In the genomic region with DNA sequence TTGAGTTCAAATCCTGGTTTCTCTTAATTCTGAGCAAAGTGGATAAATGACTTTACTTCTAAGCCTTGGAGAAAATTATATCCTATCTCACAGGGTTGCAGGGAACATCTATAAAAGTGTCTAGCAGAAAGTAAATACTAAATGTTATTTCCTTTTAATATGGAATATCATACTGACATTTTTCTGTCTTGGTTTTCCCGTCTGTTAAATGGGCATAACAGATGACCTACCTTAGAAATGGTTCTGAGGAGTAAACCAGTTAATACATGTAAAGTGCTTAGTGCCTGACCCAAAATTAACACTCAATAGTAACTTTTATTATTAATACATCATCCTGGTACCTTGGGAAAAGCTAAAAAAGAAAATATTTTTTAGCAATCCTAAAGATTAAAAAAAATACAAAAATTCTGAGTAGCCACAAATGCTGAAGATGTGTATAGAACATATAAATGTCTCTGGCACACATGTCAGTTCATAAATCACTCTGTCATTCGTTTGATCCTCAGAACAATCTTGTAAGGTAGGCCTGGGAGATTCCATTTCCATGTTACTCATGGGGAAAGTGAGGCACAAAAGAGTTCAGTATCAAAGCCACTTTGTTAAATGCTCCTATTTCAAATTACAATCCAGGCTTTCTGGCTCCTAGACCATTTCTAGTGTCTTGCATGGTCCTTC, we compare ENCODE assay signal across 9 cellular contexts. TPM values are rescaled to one million over a fixed set of nuclear protein-coding genes. Genes with fewer than 3 reads are reported as not detected.
DNase-seq lines count a peak whose midpoint lies in the region; ATAC-seq, FAIRE-seq and TF ChIP-seq lines count a peak whose summit lies in the region.
"Had no signal": no experiment of that assay in that cellular context is flagged by ENCODE, and none has a peak within 500 bp of the region (broad histone marks: within the 10 kb centered on the region; RNA-seq: fewer than 3 reads in every experiment).

No MANE protein-coding gene starts in this region.

- H3K79me2 ChIP-seq in OCI-LY3 (ENCODE audit: low read length), result peaks cover 38% of the 10 kb centered on the region
- H3K79me2 ChIP-seq in H1 (ENCODE audit: control insufficient read depth in 1 of 2, insufficient read depth in 2 of 2, low read length in 2 of 2), result peaks cover 10 to 35% of the 10 kb centered on the region in 2 experiments
- peaks cover 56% of the 10 kb centered on the region for H3K79me2 ChIP-seq in osteoblast (ENCODE audit: insufficient read depth, low read length)

- no peak overlapping the region for H3K27ac ChIP-seq in OCI-LY3 (ENCODE audit: low read length)
- H3K27ac ChIP-seq in H1 (ENCODE audit: low read depth, low read length), result no peak overlapping the region
- H3K27ac ChIP-seq in osteoblast (ENCODE audit: low read depth, low read length), result no peak overlapping the region

- H2BK120ac ChIP-seq in H1 (replicated peaks; ENCODE audit: low read depth, low read length), result no peak overlapping the region

- H3K23ac ChIP-seq in H1 (ENCODE audit: insufficient read length), result no peak overlapping the region

- no peaks in the 10 kb centered on the region for H3K9me3 ChIP-seq in OCI-LY3 (ENCODE audit: insufficient read depth, low read length)
- no peaks in the 10 kb centered on the region for H3K9me3 ChIP-seq in H1 (ENCODE audit: insufficient read depth in 2 of 2, low read depth in 1 of 2, low read length in 1 of 2)
- H3K9me3 ChIP-seq in osteoblast (ENCODE audit: low read depth, low read length), result no peaks in the 10 kb centered on the region

- TF ChIP-seq CTCF in GM06990 (IDR thresholded peaks at IDR 0.05; ENCODE audit: insufficient read depth, low read length, poor library complexity, severe bottlenecking) (no peak), OCI-LY3 (IDR thresholded peaks at IDR 0.05; ENCODE audit: low read depth, low read length) (no peak), H1 (IDR thresholded peaks at IDR 0.05; ENCODE audit: control extremely low read depth in 1 of 3, insufficient read depth in 1 of 3, low read depth in 1 of 3, low read length in 3 of 3) (no peak), osteoblast (IDR thresholded peaks at IDR 0.05; ENCODE audit: extremely low read depth, low read depth, low read length) (no peak)

- 75% methylated on average over 2 of the region's 2 CpGs; no CpG with 5 or more reads in 1 of the 2 experiments for WGBS in H1 (ENCODE audit: extremely low coverage in 1 of 2, insufficient coverage in 1 of 2, insufficient read length in 1 of 2, insufficient replicate concordance in 2 of 2, low coverage in 1 of 2, low lambda C conversion rate in 2 of 2, missing lambda C conversion rate in 1 of 2), 2 experiments

- DNase-seq in GM06990 (ENCODE audit: extremely low read depth, insufficient read length) (no peak), H1 (ENCODE audit: low read depth in 1 of 2, low spot score in 2 of 2) (no peak), osteoblast (ENCODE audit: insufficient read length, low spot score, missing footprints) (no peak), NAMALWA (ENCODE audit: low spot score) (no peak), OCI-M2 (lab: John Stamatoyannopoulos, UW; ENCODE audit: unreplicated experiment) (no peak), head of caudate nucleus (no peak)

- no peak overlapping the region for H2AFZ ChIP-seq in OCI-LY3 (ENCODE audit: low read depth, low read length)
- no peak overlapping the region for H2AFZ ChIP-seq in H1 (ENCODE audit: low read length)
- H2AFZ ChIP-seq in osteoblast (ENCODE audit: low read length), result no peak overlapping the region

- no peak overlapping the region for H2BK12ac ChIP-seq in H1 (ENCODE audit: low read depth, low read length)

- intact Hi-C loops in head of caudate nucleus (cut with DNase I), result loop anchor here (2.0 to 5.0 kb wide), 3 partner anchors 96 to 251 kb away; a partner anchor contains a TSS

- H4K20me1 ChIP-seq in OCI-LY3 (ENCODE audit: insufficient read depth, low read length), result peaks cover 11% of the 10 kb centered on the region
- peaks cover 4% of the 10 kb centered on the region in 2 experiments for H4K20me1 ChIP-seq in H1 (replicated peaks in 1 of 2; ENCODE audit: control insufficient read depth in 1 of 2, insufficient read depth in 2 of 2, low read length in 2 of 2)
- H4K20me1 ChIP-seq in osteoblast (ENCODE audit: insufficient read depth, low read length), result peaks cover 20% of the 10 kb centered on the region

- no peak for TF ChIP-seq POLR2A in H1 (IDR thresholded peaks at IDR 0.05; ENCODE audit: control extremely low read depth in 1 of 2, low read depth in 2 of 2, low read length in 2 of 2)

- H4K91ac ChIP-seq in H1 (replicated peaks; ENCODE audit: insufficient read length, low read length), result no peak overlapping the region

- H2BK5ac ChIP-seq in H1 (ENCODE audit: low read depth, low read length), result no peak overlapping the region

- H3K4me2 ChIP-seq in OCI-LY3 (ENCODE audit: low read length), result peak overlapping the region; percentile 96
- H3K4me2 ChIP-seq in H1 (ENCODE audit: insufficient read depth in 1 of 2, low read depth in 2 of 2, low read length in 2 of 2), result peak overlapping the region; percentile 68 to 72; a peak in 3 of 4 replicates
- H3K4me2 ChIP-seq in osteoblast (ENCODE audit: insufficient read depth, low read length), result peak overlapping the region; percentile 81

- no peaks in the 10 kb centered on the region for H3K27me3 ChIP-seq in GM06990 (replicated peaks; ENCODE audit: control insufficient read depth, insufficient read depth, low read length)
- H3K27me3 ChIP-seq in OCI-LY3 (ENCODE audit: low read depth, low read length), result no peaks in the 10 kb centered on the region
- H3K27me3 ChIP-seq in H1 (replicated peaks in 1 of 4; ENCODE audit: control insufficient read depth in 3 of 4, extremely low read depth in 1 of 4, insufficient read depth in 3 of 4, low read length in 3 of 4), result no peaks in the 10 kb centered on the region
- H3K27me3 ChIP-seq in osteoblast (ENCODE audit: insufficient read depth, low read length), result no peaks in the 10 kb centered on the region

- H3K79me1 ChIP-seq in H1 (ENCODE audit: low read depth, low read length), result no peaks in the 10 kb centered on the region; the same call in 1 of the 2 replicates

- H2BK15ac ChIP-seq in H1 (ENCODE audit: low read length), result no peak overlapping the region

- peak overlapping the region; percentile 96 for H3K4me3 ChIP-seq in GM06990 (replicated peaks; ENCODE audit: low read depth, low read length)
- peak overlapping the region; percentile 98 for H3K4me3 ChIP-seq in OCI-LY3 (ENCODE audit: low read length)
- H3K4me3 ChIP-seq in H1 (ENCODE audit: extremely low read depth in 1 of 4, insufficient read depth in 2 of 4, low read depth in 3 of 4, low read length in 4 of 4), result peak overlapping the region in 2 of 4 experiments; percentile 90 to 91; a peak in 2 of 8 replicates
- H3K4me3 ChIP-seq in osteoblast (ENCODE audit: insufficient read depth, low read length), result peak overlapping the region; percentile 85

- peak overlapping the region; percentile 90 for H3K9ac ChIP-seq in OCI-LY3 (ENCODE audit: low read length)
- H3K9ac ChIP-seq in H1 (replicated peaks in 1 of 4; ENCODE audit: extremely low read depth in 1 of 4, low read depth in 3 of 4, low read length in 3 of 4), result no peak overlapping the region

- H3K23me2 ChIP-seq in H1 (ENCODE audit: low read depth, low read length), result 0 out of 2 replicates have a peak, but pooled peaks cover 3% of the 10 kb centered on the region

- no peak overlapping the region for H4K8ac ChIP-seq in H1 (ENCODE audit: extremely low read depth, insufficient read depth, low read length)

- POLR2A ChIA-PET in H1 (lab: Charles Lee; ENCODE audit: partially characterized antibody), result interaction anchor here (1.0 kb wide), 1 partner anchor 22 kb away, joined by 4 read pairs; no protein-coding TSS in a partner anchor

- TF ChIP-seq RAD21 in H1 (IDR thresholded peaks at IDR 0.05 in 1 of 2, conservative IDR thresholded peaks at IDR 0.05 in 1 of 2; ENCODE audit: low read depth in 2 of 2, low read length in 2 of 2), result no peak

- no peak overlapping the region for H3K56ac ChIP-seq in H1 (replicated peaks; ENCODE audit: insufficient read length, low read depth, low read length)

- H3K36me3 ChIP-seq in GM06990 (ENCODE audit: control insufficient read depth, insufficient read depth, low read length) (peaks cover 8% of the 10 kb centered on the region; the same call in 1 of the 2 replicates), OCI-LY3 (replicated peaks; ENCODE audit: low read depth, low read length) (peaks cover 28% of the 10 kb centered on the region), H1 (ENCODE audit: control insufficient read depth in 2 of 4, insufficient read depth in 4 of 4, low read length in 3 of 4) (peaks cover 6 to 18% (median 11%) of the 10 kb centered on the region in 4 experiments; a peak in 6 of 8 replicates), osteoblast (ENCODE audit: insufficient read depth, low read length) (peaks cover 19% of the 10 kb centered on the region)

- no peak overlapping the region for H3K18ac ChIP-seq in H1 (ENCODE audit: extremely low read depth, low read length)

- TF ChIP-seq EP300 in H1 (IDR thresholded peaks at IDR 0.05; ENCODE audit: borderline replicate concordance in 1 of 2, low read depth in 2 of 2, low read length in 2 of 2), result no peak

- FAIRE-seq in H1 (lab: Jason Lieb, UNC), result no peak

- CTCF ChIA-PET in H1 (lab: Charles Lee; ENCODE audit: partially characterized antibody), result interaction anchor here (1.6 kb wide), 1 partner anchor 64 kb away, joined by 3 read pairs; no protein-coding TSS in a partner anchor

- H3K14ac ChIP-seq in H1 (ENCODE audit: insufficient read length), result no peak overlapping the region

- no peak overlapping the region for H2AK5ac ChIP-seq in H1 (ENCODE audit: low read depth, low read length)

- H3K4me1 ChIP-seq in OCI-LY3 (ENCODE audit: low read length) (peaks cover 14% of the 10 kb centered on the region), H1 (replicated peaks in 1 of 4; ENCODE audit: control insufficient read depth in 3 of 4, insufficient read depth in 4 of 4, low read length in 3 of 4) (peaks cover 0 to 3% (median 1%) of the 10 kb centered on the region in 4 experiments; a peak in 3 of 7 replicates), osteoblast (ENCODE audit: insufficient read depth, low read length) (peaks cover 20% of the 10 kb centered on the region)

- no peak overlapping the region for H3K4ac ChIP-seq in H1 (replicated peaks; ENCODE audit: insufficient read length, low read depth, low read length)

- H4K5ac ChIP-seq in H1 (ENCODE audit: insufficient read length, low read depth, low read length), result no peak overlapping the region

- no peak overlapping the region for H2BK20ac ChIP-seq in H1 (ENCODE audit: low read length)

- ATAC-seq in HG03095 (IDR thresholded peaks at IDR 0.05; ENCODE audit: unreplicated experiment), result no peak

RNA-seq across cellular contexts. Expression of a gene that starts 1.3 kb away (rescaled TPM):
- total RNA-seq in H1 (2021; fragmentation: NEBNext Ultra II Directional; extraction: Animal tissue kit (Norgen Biotek cat#: 25700)), result 16.3 and 19.6 TPM in 2 replicates
- 13.3 and 20.6 TPM in 2 replicates for polyA plus RNA-seq in H1 (2011; rRNA removed)
- 19.3 TPM for polyA plus RNA-seq in H1 (2011; cell fraction: cytosol; rRNA removed)
- polyA plus RNA-seq in H1 (2011; cell fraction: nucleus; rRNA removed), result 18.7 TPM
- 17.4 to 20.7 TPM (median 19.1 TPM) in 4 replicates for polyA plus RNA-seq in H1 (2012, experiment 1 of 2)
- polyA plus RNA-seq in H1 (2012, experiment 2 of 2), result 9.9 TPM
- 15.7 TPM for polyA plus RNA-seq in H1 (2013, experiment 1 of 2)
- polyA plus RNA-seq in H1 (2013, experiment 2 of 2), result 16.0 TPM
- 32.6 and 40.1 TPM in 2 replicates for polyA minus RNA-seq in H1 (2011; rRNA and poly(A)+ RNA removed)
- 17.4 TPM for polyA minus RNA-seq in H1 (2011; cell fraction: cytosol; rRNA and poly(A)+ RNA removed)
- polyA minus RNA-seq in H1 (2011; cell fraction: nucleus; rRNA and poly(A)+ RNA removed), result 21.8 TPM
- 34.0 and 37.1 TPM in 2 replicates for total RNA-seq in osteoblast

RNA-seq across cellular contexts. Expression of a gene that starts 1.8 kb away (rescaled TPM):
- 215 and 221 TPM in 2 replicates for total RNA-seq in H1 (2021; fragmentation: NEBNext Ultra II Directional; extraction: Animal tissue kit (Norgen Biotek cat#: 25700))
- 155 and 174 TPM in 2 replicates for polyA plus RNA-seq in H1 (2011; rRNA removed)
- 182 TPM for polyA plus RNA-seq in H1 (2011; cell fraction: cytosol; rRNA removed)
- 75.7 TPM for polyA plus RNA-seq in H1 (2011; cell fraction: nucleus; rRNA removed)
- 151 to 229 TPM (median 174 TPM) in 4 replicates for polyA plus RNA-seq in H1 (2012, experiment 1 of 2)
- 72.6 TPM for polyA plus RNA-seq in H1 (2012, experiment 2 of 2)
- 98.4 TPM for polyA plus RNA-seq in H1 (2013, experiment 1 of 2)
- 101 TPM for polyA plus RNA-seq in H1 (2013, experiment 2 of 2)
- polyA minus RNA-seq in H1 (2011; rRNA and poly(A)+ RNA removed), result 125 and 142 TPM in 2 replicates
- 75.8 TPM for polyA minus RNA-seq in H1 (2011; cell fraction: cytosol; rRNA and poly(A)+ RNA removed)
- polyA minus RNA-seq in H1 (2011; cell fraction: nucleus; rRNA and poly(A)+ RNA removed), result 30.8 TPM
- total RNA-seq in osteoblast, result 60.4 and 67.0 TPM in 2 replicates

RNA-seq across cellular contexts. Expression of a gene that starts 32.8 kb away (rescaled TPM):
- total RNA-seq in H1 (2021; fragmentation: NEBNext Ultra II Directional; extraction: Animal tissue kit (Norgen Biotek cat#: 25700)), result 0.48 TPM in 1 of 2 replicates, not detected in the other
- polyA plus RNA-seq in H1 (2011; rRNA removed), result 0.14 and 0.23 TPM in 2 replicates
- 0.08 TPM for polyA plus RNA-seq in H1 (2011; cell fraction: cytosol; rRNA removed)
- polyA plus RNA-seq in H1 (2011; cell fraction: nucleus; rRNA removed), result 0.30 TPM
- 0.08 to 0.24 TPM (median 0.17 TPM) in 3 of 4 replicates, not detected in the other for polyA plus RNA-seq in H1 (2012, experiment 1 of 2)
- polyA plus RNA-seq in H1 (2012, experiment 2 of 2), result not detected
- 0.04 TPM for polyA plus RNA-seq in H1 (2013, experiment 1 of 2)
- polyA plus RNA-seq in H1 (2013, experiment 2 of 2), result 0.06 TPM
- 0.12 and 0.22 TPM in 2 replicates for polyA minus RNA-seq in H1 (2011; rRNA and poly(A)+ RNA removed)
- polyA minus RNA-seq in H1 (2011; cell fraction: cytosol; rRNA and poly(A)+ RNA removed), result not detected
- polyA minus RNA-seq in H1 (2011; cell fraction: nucleus; rRNA and poly(A)+ RNA removed), result 0.80 TPM
- total RNA-seq in osteoblast, result 0.29 and 0.36 TPM in 2 replicates

RNA-seq across cellular contexts. Expression of a gene that starts 42.5 kb away (rescaled TPM):
- total RNA-seq in H1 (2021; fragmentation: NEBNext Ultra II Directional; extraction: Animal tissue kit (Norgen Biotek cat#: 25700)), result 0.52 TPM in 2 replicates
- 0.61 and 0.79 TPM in 2 replicates for polyA plus RNA-seq in H1 (2011; rRNA removed)
- 0.32 TPM for polyA plus RNA-seq in H1 (2011; cell fraction: cytosol; rRNA removed)
- 1.1 TPM for polyA plus RNA-seq in H1 (2011; cell fraction: nucleus; rRNA removed)
- polyA plus RNA-seq in H1 (2012, experiment 1 of 2), result 0.39 to 0.76 TPM (median 0.54 TPM) in 4 replicates
- 0.39 TPM for polyA plus RNA-seq in H1 (2012, experiment 2 of 2)
- 0.77 TPM for polyA plus RNA-seq in H1 (2013, experiment 1 of 2)
- 0.50 TPM for polyA plus RNA-seq in H1 (2013, experiment 2 of 2)
- 0.16 and 0.73 TPM in 2 replicates for polyA minus RNA-seq in H1 (2011; rRNA and poly(A)+ RNA removed)
- polyA minus RNA-seq in H1 (2011; cell fraction: cytosol; rRNA and poly(A)+ RNA removed), result not detected
- 0.30 TPM for polyA minus RNA-seq in H1 (2011; cell fraction: nucleus; rRNA and poly(A)+ RNA removed)
- not detected in 2 replicates for total RNA-seq in osteoblast
- total RNA-seq: mesenteric fat pad had no signal
